Comparison of ENCODE assay signal across 15 cellular contexts in the genomic region with DNA sequence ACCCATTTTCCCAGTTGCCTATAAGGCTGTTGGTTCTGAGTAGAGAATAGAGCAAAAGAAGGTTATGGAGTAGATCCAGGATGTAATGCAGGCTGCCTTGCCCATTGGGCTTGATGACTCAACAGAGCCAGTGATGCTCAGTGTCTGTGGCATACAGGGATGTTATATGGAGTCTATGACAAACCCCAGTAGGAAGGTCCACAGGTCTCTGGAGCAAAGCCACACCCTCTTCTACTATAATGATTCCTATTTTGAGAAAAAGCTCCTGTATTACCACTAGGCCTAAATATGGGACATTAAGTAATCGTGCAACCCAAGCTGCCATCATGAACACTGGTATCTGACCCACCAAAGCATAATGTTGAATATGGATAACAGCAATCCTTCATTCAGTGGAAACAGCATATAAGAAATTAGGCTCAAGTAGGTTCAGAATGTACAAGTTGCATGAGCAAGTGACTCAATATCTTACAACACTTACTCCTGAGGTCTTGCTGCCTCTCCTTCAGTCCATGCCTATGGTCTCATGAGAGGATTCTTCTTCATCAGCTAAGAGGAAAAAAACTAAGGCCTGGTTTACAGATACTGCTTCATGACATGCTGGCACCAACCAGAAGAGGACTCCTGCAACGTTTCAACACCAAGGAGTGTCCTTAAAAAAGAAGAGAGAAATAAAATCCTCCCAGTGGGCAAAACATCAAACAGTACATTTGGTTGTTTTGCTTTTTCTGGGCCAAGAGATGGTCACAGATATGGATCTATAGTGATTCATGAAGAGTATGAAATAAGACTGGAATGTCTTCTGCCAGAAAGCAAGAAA.
"Had no signal": no experiment of that assay in that cellular context is flagged by ENCODE, and none has a peak within 500 bp of the region (broad histone marks: within the 10 kb centered on the region; RNA-seq: fewer than 3 reads in every experiment).

No MANE protein-coding gene starts in this region.

- H3K4me3 ChIP-seq: cardiac muscle cell, smooth muscle cell, transverse colon had no signal

- H3K36me3 ChIP-seq: cardiac muscle cell, transverse colon had no signal

- H3K9me3 ChIP-seq: transverse colon had no signal

- H3K27me3 ChIP-seq: cardiac muscle cell, transverse colon had no signal

- H3K27ac Mint-ChIP-seq: activated naive CD8-positive, alpha-beta T cell treated with anti-CD3 and anti-CD28 coated beads, Interleukin-2, amount 50 U/mL, for 24 hours; nephron progenitor cell; progenitor cell of endocrine pancreas; T-cell had no signal

- FAIRE-seq: colon had no signal

- DNase-seq: activated CD4-positive, CD25-positive, alpha-beta regulatory T cell treated with anti-CD3 and anti-CD28 coated beads, Interleukin-2, amount 50 U/mL, for 72 hours; activated naive CD4-positive, alpha-beta T cell treated with Interleukin-2 at 50 U/mL for 16 hours; activated naive CD8-positive, alpha-beta T cell treated with anti-CD3 and anti-CD28 coated beads, Interleukin-2, amount 50 U/mL, for 24 hours; effector CD8-positive, alpha-beta T cell; hippocampal formation; nephron progenitor cell; occipital lobe; right cardiac atrium; stimulated activated naive CD8-positive, alpha-beta T cell treated with anti-CD3 and anti-CD28 coated beads, Interleukin-15, Interleukin-2, amounts not matched to agents 100 U/mL and 50 U/mL, for 24 hours; T-cell; transverse colon had no signal

- H3K27ac ChIP-seq: cardiac muscle cell, transverse colon had no signal

- H3K36me3 Mint-ChIP-seq: T-cell had no signal

- H3K27me3 Mint-ChIP-seq: activated naive CD8-positive, alpha-beta T cell treated with anti-CD3 and anti-CD28 coated beads, Interleukin-2, amount 50 U/mL, for 24 hours; progenitor cell of endocrine pancreas; T-cell had no signal

- H3K4me1 ChIP-seq: transverse colon had no signal

- H3K4me1 Mint-ChIP-seq: nephron progenitor cell had no signal

- H3K4me3 Mint-ChIP-seq: activated naive CD8-positive, alpha-beta T cell treated with anti-CD3 and anti-CD28 coated beads, Interleukin-2, amount 50 U/mL, for 24 hours; nephron progenitor cell; T-cell had no signal

- H3K9me3 Mint-ChIP-seq: activated naive CD8-positive, alpha-beta T cell treated with anti-CD3 and anti-CD28 coated beads, Interleukin-2, amount 50 U/mL, for 24 hours had no signal
